In genomic region chr6:85679445-85680123, GRCh38 we compare ENCODE assay signal across 1 cellular context.
TF ChIP-seq lines count a peak whose summit lies in the region.

No MANE protein-coding gene starts in this region.

TF ChIP-seq in HEK293, 187 proteins besides CTCF, POLR2A, EP300 and RAD21 (continued from another document):
- TF ChIP-seq ZNF626 (tag by site-specific recombination; IDR thresholded peaks at IDR 0.05) = 0 out of 2 replicates have a peak, but pooled peaks have one; percentile 50
- TF ChIP-seq ZNF10 (tag by site-specific recombination; IDR thresholded peaks at IDR 0.05) = 0 out of 2 replicates have a peak, but pooled peaks have one; percentile 2
